Comparison of ENCODE assay signal across 25 cellular contexts in genomic region chr4:127889903-127890302, GRCh38. TPM values are rescaled to one million over a fixed set of nuclear protein-coding genes. Genes with fewer than 3 reads are reported as not detected.
A peak's percentile ranks its signal among the peaks of the same experiment; 100 is the strongest.
DNase-seq lines count a peak whose midpoint lies in the region; ATAC-seq and TF ChIP-seq lines count a peak whose summit lies in the region.
"Had no signal": no experiment of that assay in that cellular context is flagged by ENCODE, and none has a peak within 500 bp of the region (broad histone marks: within the 10 kb centered on the region; RNA-seq: fewer than 3 reads in every experiment).

No MANE protein-coding gene starts in this region.

- no peak overlapping the region for H3K27ac ChIP-seq in osteoblast (ENCODE audit: low read depth, low read length)
- H3K27ac ChIP-seq: prostate gland, transverse colon, WERI-Rb-1 had no signal

- no peak overlapping the region for H2AFZ ChIP-seq in Loucy (ENCODE audit: low read length)
- peak overlapping the region; percentile 79 for H2AFZ ChIP-seq in osteoblast (ENCODE audit: low read length)

- H3K9me2 ChIP-seq in Loucy (replicated peaks; ENCODE audit: low read depth, low read length) = no peaks in the 10 kb centered on the region

- no peaks in the 10 kb centered on the region for H3K27me3 Mint-ChIP-seq in stimulated activated naive CD8-positive, alpha-beta T cell treated with anti-CD3 and anti-CD28 coated beads, Interleukin-15, amount 100 ng/mL, for 72 hours
- H3K27me3 Mint-ChIP-seq: activated CD8-positive, alpha-beta memory T cell treated with anti-CD3 and anti-CD28 coated beads, Interleukin-2, amount 10 ng/mL, durations not matched to agents 7 days and 5 days; activated naive CD4-positive, alpha-beta T cell treated with anti-CD3 and anti-CD28 coated beads, Interleukin-2, amount 10 ng/mL, durations not matched to agents 7 days and 5 days; central memory CD8-positive, alpha-beta T cell; memory B cell had no signal

- H3K9ac ChIP-seq in Loucy (ENCODE audit: low read depth, low read length, poor library complexity, severe bottlenecking) = no peak overlapping the region

- no peaks in the 10 kb centered on the region for H3K9me3 Mint-ChIP-seq in stimulated activated naive CD8-positive, alpha-beta T cell treated with anti-CD3 and anti-CD28 coated beads, Interleukin-15, amount 100 ng/mL, for 72 hours
- H3K9me3 Mint-ChIP-seq: activated naive CD4-positive, alpha-beta T cell treated with anti-CD3 and anti-CD28 coated beads, Interleukin-2, amount 10 ng/mL, durations not matched to agents 7 days and 5 days; activated T-helper 1 cell treated with anti-CD3 and anti-CD28 coated beads, Interleukin-12 subunit alpha, Interleukin-12 subunit beta, Interleukin-2, Interleukin-4 antibody, amounts not matched to agents 30 ng/mL and 10 ng/mL and 1 ng/mL, durations not matched to agents 14 hours and 24 hours and 36 hours; CD8-positive, alpha-beta T cell; central memory CD8-positive, alpha-beta T cell; memory B cell had no signal

- H3K27me3 ChIP-seq in Loucy (ENCODE audit: insufficient read depth, low read length, poor library complexity, severe bottlenecking) (no peaks in the 10 kb centered on the region), osteoblast (ENCODE audit: insufficient read depth, low read length) (no peaks in the 10 kb centered on the region)
- H3K27me3 ChIP-seq: transverse colon had no signal

- no peaks in the 10 kb centered on the region for H3K4me1 Mint-ChIP-seq in stimulated activated naive CD8-positive, alpha-beta T cell treated with anti-CD3 and anti-CD28 coated beads, Interleukin-15, amount 100 ng/mL, for 72 hours
- H3K4me1 Mint-ChIP-seq: central memory CD8-positive, alpha-beta T cell; memory B cell had no signal

- DNase-seq in NCI-H1092 treated with DMSO at 0.1 percent for 48 hours (lab: John Stamatoyannopoulos, UW) (peak; percentile 34), NCI-H1092 (lab: John Stamatoyannopoulos, UW) (no peak), choroid plexus epithelial cell (ENCODE audit: low read depth) (peak; percentile 51), osteoblast (ENCODE audit: insufficient read length, low spot score, missing footprints) (no peak), Right ventricle myocardium superior (no peak)
- DNase-seq in stimulated activated naive CD8-positive, alpha-beta T cell treated with anti-CD3 and anti-CD28 coated beads, Interleukin-15, amount 100 ng/mL, for 72 hours = no peak
- DNase-seq: activated CD4-positive, alpha-beta T cell treated with anti-CD3 and anti-CD28 coated beads, Interleukin-2, amount 50 U/mL, for 1 hour; activated CD8-positive, alpha-beta memory T cell treated with anti-CD3 and anti-CD28 coated beads, Interleukin-2, amount 10 ng/mL, durations not matched to agents 7 days and 5 days; activated naive CD4-positive, alpha-beta T cell treated with anti-CD3 and anti-CD28 coated beads, Interleukin-2, amount 10 ng/mL, durations not matched to agents 7 days and 5 days; anterior cingulate cortex; CD8-positive, alpha-beta T cell; head of caudate nucleus; MM.1S; NCI-H345; NCI-H82; stimulated activated CD8-positive, alpha-beta memory T cell treated with anti-CD3 and anti-CD28 coated beads, Interleukin-4, amount 100 ng/mL, for 48 hours; T-helper 9 cell; transverse colon; WERI-Rb-1 had no signal

- no peaks in the 10 kb centered on the region for H3K9me3 ChIP-seq in Loucy (ENCODE audit: insufficient read depth, low read depth, low read length)
- H3K9me3 ChIP-seq in osteoblast (ENCODE audit: low read depth, low read length) = no peaks in the 10 kb centered on the region
- H3K9me3 ChIP-seq: prostate gland, transverse colon had no signal

- intact Hi-C loops in Right ventricle myocardium superior (cut with DNase I) = no loop called here

- H3K79me2 ChIP-seq in Loucy (ENCODE audit: insufficient read depth, low read length) (peaks cover 55% of the 10 kb centered on the region), osteoblast (ENCODE audit: insufficient read depth, low read length) (no peaks in the 10 kb centered on the region)

- no peaks in the 10 kb centered on the region for H3F3A ChIP-seq in Loucy (ENCODE audit: low read depth)

- H3K4me3 ChIP-seq in Loucy (ENCODE audit: low read length, poor library complexity, severe bottlenecking) (no peak overlapping the region), choroid plexus epithelial cell (ENCODE audit: low read depth, low read length) (no peak overlapping the region), osteoblast (ENCODE audit: insufficient read depth, low read length) (no peak overlapping the region)
- H3K4me3 ChIP-seq: prostate gland, transverse colon had no signal

- TF ChIP-seq CTCF in Loucy (conservative IDR thresholded peaks at IDR 0.05; ENCODE audit: low read length) = no peak
- TF ChIP-seq CTCF in choroid plexus epithelial cell (conservative IDR thresholded peaks at IDR 0.05; ENCODE audit: low read depth, low read length) = no peak
- no peak for TF ChIP-seq CTCF in osteoblast (IDR thresholded peaks at IDR 0.05; ENCODE audit: extremely low read depth, low read depth, low read length)

- peak overlapping the region; percentile 64 for H3K4me2 ChIP-seq in Loucy (ENCODE audit: low read depth, low read length, poor library complexity, severe bottlenecking)
- H3K4me2 ChIP-seq in osteoblast (ENCODE audit: insufficient read depth, low read length) = no peak overlapping the region

- H3K4me1 ChIP-seq in Loucy (ENCODE audit: insufficient read depth, low read length, poor library complexity, severe bottlenecking) = peaks cover 29% of the 10 kb centered on the region
- peaks cover 4% of the 10 kb centered on the region for H3K4me1 ChIP-seq in osteoblast (ENCODE audit: insufficient read depth, low read length)
- H3K4me1 ChIP-seq: prostate gland, transverse colon had no signal

- ATAC-seq in Right ventricle myocardium superior (ENCODE audit: poor library complexity) (no peak), GM19023 (IDR thresholded peaks at IDR 0.05; ENCODE audit: unreplicated experiment) (no peak)
- ATAC-seq in stimulated activated naive CD8-positive, alpha-beta T cell treated with anti-CD3 and anti-CD28 coated beads, Interleukin-15, amount 100 ng/mL, for 72 hours = no peak
- ATAC-seq: activated CD8-positive, alpha-beta memory T cell treated with anti-CD3 and anti-CD28 coated beads, Interleukin-2, amount 10 ng/mL, durations not matched to agents 7 days and 5 days; CD8-positive, alpha-beta T cell had no signal

- H3K27ac Mint-ChIP-seq in stimulated activated naive CD8-positive, alpha-beta T cell treated with anti-CD3 and anti-CD28 coated beads, Interleukin-15, amount 100 ng/mL, for 72 hours = no peak overlapping the region
- H3K27ac Mint-ChIP-seq: activated CD8-positive, alpha-beta memory T cell treated with anti-CD3 and anti-CD28 coated beads, Interleukin-2, amount 10 ng/mL, durations not matched to agents 7 days and 5 days; activated naive CD4-positive, alpha-beta T cell treated with anti-CD3 and anti-CD28 coated beads, Interleukin-2, amount 10 ng/mL, durations not matched to agents 7 days and 5 days; CD8-positive, alpha-beta T cell; memory B cell had no signal

- H3K36me3 ChIP-seq in Loucy (ENCODE audit: insufficient read depth, low read length) (peaks cover 68% of the 10 kb centered on the region), osteoblast (ENCODE audit: insufficient read depth, low read length) (peaks cover 10% of the 10 kb centered on the region)
- H3K36me3 ChIP-seq: prostate gland, transverse colon had no signal

- H4K20me1 ChIP-seq in Loucy (ENCODE audit: insufficient read depth, low read length, poor library complexity, severe bottlenecking) = peaks cover 32% of the 10 kb centered on the region
- H4K20me1 ChIP-seq in osteoblast (ENCODE audit: insufficient read depth, low read length) = no peaks in the 10 kb centered on the region

- H3K4me3 Mint-ChIP-seq in stimulated activated naive CD8-positive, alpha-beta T cell treated with anti-CD3 and anti-CD28 coated beads, Interleukin-15, amount 100 ng/mL, for 72 hours = no peak overlapping the region
- H3K4me3 Mint-ChIP-seq: activated CD8-positive, alpha-beta memory T cell treated with anti-CD3 and anti-CD28 coated beads, Interleukin-2, amount 10 ng/mL, durations not matched to agents 7 days and 5 days; activated naive CD4-positive, alpha-beta T cell treated with anti-CD3 and anti-CD28 coated beads, Interleukin-2, amount 10 ng/mL, durations not matched to agents 7 days and 5 days; activated T-helper 1 cell treated with anti-CD3 and anti-CD28 coated beads, Interleukin-12 subunit alpha, Interleukin-12 subunit beta, Interleukin-2, Interleukin-4 antibody, amounts not matched to agents 30 ng/mL and 10 ng/mL and 1 ng/mL, durations not matched to agents 14 hours and 24 hours and 36 hours; CD8-positive, alpha-beta T cell; central memory CD8-positive, alpha-beta T cell; memory B cell had no signal

RNA-seq across cellular contexts. Expression of gene PLK4, which starts 9.2 kb away (rescaled TPM):
- total RNA-seq in osteoblast (2.2 and 2.4 TPM in 2 replicates), Right ventricle myocardium superior (0.54 TPM)

Comparison
In these comparisons a context has a peak if more than half of its experiments do, and no peak if none do; other contexts are left out.
1. DNase-seq: peak in NCI-H1092 treated with DMSO at 0.1 percent for 48 hours (single experiment) and choroid plexus epithelial cell (single experiment); none in NCI-H1092 (single experiment), osteoblast (single experiment), Right ventricle myocardium superior (single experiment) and stimulated activated naive CD8-positive, alpha-beta T cell treated with anti-CD3 and anti-CD28 coated beads, Interleukin-15, amount 100 ng/mL, for 72 hours (0 of 2).